ENCODE assay signal across 25 cellular contexts in the genomic region with DNA sequence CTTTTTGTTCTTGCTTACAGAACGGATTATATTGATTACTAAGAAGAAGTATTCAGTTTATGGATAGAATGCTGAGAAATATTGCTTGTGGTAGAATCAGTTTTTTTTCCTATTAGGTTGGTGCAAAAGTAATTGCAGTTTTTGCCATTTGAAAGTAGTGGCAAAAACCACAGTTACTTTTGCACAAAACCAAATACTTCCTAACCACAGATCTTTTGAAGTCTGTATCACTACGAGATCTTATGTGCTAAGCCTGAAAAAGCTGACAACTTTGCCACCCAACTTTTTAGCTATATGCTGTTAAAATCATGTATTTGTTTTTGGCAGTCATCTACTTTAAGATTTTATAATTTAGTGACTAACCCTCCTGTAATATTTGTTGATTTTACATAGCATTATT.
"Had no signal": no experiment of that assay in that cellular context is flagged by ENCODE, and none has a peak within 500 bp of the region (broad histone marks: within the 10 kb centered on the region; RNA-seq: fewer than 3 reads in every experiment).

No MANE protein-coding gene starts in this region.

- H3K4me1 ChIP-seq: breast epithelium, psoas muscle, stomach, tibial artery, upper lobe of right lung had no signal

- H3K36me3 ChIP-seq: ovary had no signal

- H3K27me3 ChIP-seq: breast epithelium, ovary, stomach, tibial artery, upper lobe of right lung had no signal

- H3K27ac ChIP-seq: breast epithelium, ovary, psoas muscle, stomach, tibial artery, upper lobe of right lung had no signal

- H3K4me2 ChIP-seq: smooth muscle cell had no signal

- H3K4me3 ChIP-seq: breast epithelium, ovary, psoas muscle, smooth muscle cell, stomach, tibial artery, upper lobe of right lung had no signal

- DNase-seq: activated CD4-positive, alpha-beta memory T cell treated with anti-CD3 and anti-CD28 coated beads, Interleukin-2, amount 10 ng/mL, durations not matched to agents 7 days and 5 days; activated CD4-positive, alpha-beta T cell treated with anti-CD3 and anti-CD28 coated beads, Interleukin-2, amount 10 ng/mL, durations not matched to agents 7 days and 5 days; activated CD4-positive, CD25-positive, alpha-beta regulatory T cell treated with anti-CD3 and anti-CD28 coated beads, Interleukin-2, amount 50 U/mL, for 72 hours; activated CD8-positive, alpha-beta memory T cell treated with anti-CD3 and anti-CD28 coated beads, Interleukin-2, amount 10 ng/mL, durations not matched to agents 7 days and 5 days; activated naive CD4-positive, alpha-beta T cell; activated naive CD8-positive, alpha-beta T cell treated with anti-CD3 and anti-CD28 coated beads for 36 hours; activated T-cell treated with anti-CD3 and anti-CD28 coated beads, Interleukin-2, amount 50 U/mL, for 48 hours; amniotic stem cell; endodermal cell; foreskin fibroblast; head of caudate nucleus; hippocampal formation; kidney; ovary; psoas muscle; stimulated activated CD4-positive, alpha-beta T cell treated with anti-CD3 and anti-CD28 coated beads, Interleukin-2, amount 100 ng/mL, for 24 hours; stimulated activated naive B cell treated with anti-CD40 and anti-IgM and Interleukin-4, amounts not matched to agents 10 μg/mL and 1 μg/mL and 100 μg/mL, for 72 hours; stomach; T-helper 17 cell; tibial artery; upper lobe of right lung had no signal

- H3K9me3 ChIP-seq: breast epithelium, ovary, psoas muscle, stomach, tibial artery, upper lobe of right lung had no signal

- ATAC-seq: activated CD8-positive, alpha-beta memory T cell treated with anti-CD3 and anti-CD28 coated beads, Interleukin-2, amount 10 ng/mL, durations not matched to agents 7 days and 5 days; esophagus mucosa; naive thymus-derived CD4-positive, alpha-beta T cell; psoas muscle; stimulated activated naive B cell treated with anti-CD40 and anti-IgM and Interleukin-4, amounts not matched to agents 10 μg/mL and 1 μg/mL and 100 μg/mL, for 72 hours; T-helper 17 cell; upper lobe of right lung had no signal
